33 cellular contexts compared by ENCODE assay signal in genomic region chr11:61940466-61940865, GRCh38. TPM values are rescaled to one million over a fixed set of nuclear protein-coding genes. Genes with fewer than 3 reads are reported as not detected.
"Had no signal": no experiment of that assay in that cellular context is flagged by ENCODE, and none has a peak within 500 bp of the region (broad histone marks: within the 10 kb centered on the region; RNA-seq: fewer than 3 reads in every experiment).

No MANE protein-coding gene starts in this region.

- H3K9me3 ChIP-seq: adrenal gland, body of pancreas had no signal

- H3K4me3 ChIP-seq: adrenal gland, ascending aorta, body of pancreas, breast epithelium, cardiac muscle cell had no signal

- DNase-seq: activated effector memory CD4-positive, alpha-beta T cell treated with anti-CD3 and anti-CD28 coated beads, Interleukin-2, amount 50 U/mL, for 16 hours; activated effector memory CD4-positive, alpha-beta T cell treated with Interleukin-2 at 50 U/mL for 16 hours; activated gamma-delta T cell; activated gamma-delta T cell treated with Interleukin-2 at 50 U/mL for 16 hours; activated naive CD4-positive, alpha-beta T cell; activated naive CD4-positive, alpha-beta T cell treated with anti-CD3 and anti-CD28 coated beads for 36 hours; activated naive CD4-positive, alpha-beta T cell treated with anti-CD3 and anti-CD28 coated beads, Interleukin-2, amount 10 ng/mL, durations not matched to agents 7 days and 5 days; activated naive CD4-positive, alpha-beta T cell treated with anti-CD3 and anti-CD28 coated beads, Interleukin-2, amount 50 U/mL, for 16 hours; activated naive CD4-positive, alpha-beta T cell treated with Interleukin-2 at 50 U/mL for 16 hours; activated naive CD8-positive, alpha-beta T cell treated with anti-CD3 and anti-CD28 coated beads for 36 hours; activated naive CD8-positive, alpha-beta T cell treated with anti-CD3 and anti-CD28 coated beads, Interleukin-2, amount 10 ng/mL, durations not matched to agents 7 days and 5 days; activated naive CD8-positive, alpha-beta T cell treated with anti-CD3 and anti-CD28 coated beads, Interleukin-2, amount 50 U/mL, for 24 hours; activated T-cell treated with anti-CD3 and anti-CD28 coated beads, Interleukin-2, amount 50 U/mL, for 1 hour; activated T-cell treated with anti-CD3 and anti-CD28 coated beads, Interleukin-2, amount 50 U/mL, for 24 hours; activated T-cell treated with anti-CD3 and anti-CD28 coated beads, Interleukin-2, amount 50 U/mL, for 4 hours; activated T-cell treated with anti-CD3 and anti-CD28 coated beads, Interleukin-2, amount 50 U/mL, for 48 hours; activated T-cell treated with anti-CD3 and anti-CD28 coated beads, Interleukin-2, amount 50 U/mL, for 72 hours; adrenal gland; amniotic stem cell; amygdala; anterior cingulate cortex; body of pancreas; brain microvascular endothelial cell; caudate nucleus; central memory CD4-positive, alpha-beta T cell; cerebellar nuclear complex had no signal

- H3K27me3 ChIP-seq: adrenal gland, ascending aorta, body of pancreas, brain microvascular endothelial cell, breast epithelium, cardiac muscle cell had no signal

- H3K4me1 ChIP-seq: adrenal gland, ascending aorta, body of pancreas, breast epithelium had no signal

- H3K27ac ChIP-seq: adrenal gland, ascending aorta, body of pancreas, brain microvascular endothelial cell, breast epithelium, cardiac muscle cell had no signal

- ATAC-seq: activated naive CD4-positive, alpha-beta T cell treated with anti-CD3 and anti-CD28 coated beads, Interleukin-2, amount 50 U/mL, for 72 hours; activated naive CD8-positive, alpha-beta T cell treated with anti-CD3 and anti-CD28 coated beads, Interleukin-2, amount 50 U/mL, for 24 hours; activated T-cell treated with anti-CD3 and anti-CD28 coated beads, Interleukin-2, amount 50 U/mL, for 4 hours; activated T-cell treated with anti-CD3 and anti-CD28 coated beads, Interleukin-2, amount 50 U/mL, for 72 hours; activated T-helper 17 cell treated with anti-CD3 and anti-CD28 coated beads, Interleukin-2, amount 50 U/mL, for 72 hours; body of pancreas had no signal

- H3K36me3 ChIP-seq: adrenal gland, ascending aorta, brain microvascular endothelial cell, breast epithelium, cardiac muscle cell had no signal

RNA-seq across cellular contexts. Expression of gene BEST1, which starts 9.7 kb away (rescaled TPM):
- total RNA-seq: activated T-cell treated with anti-CD3 and anti-CD28 coated beads, Interleukin-2, amount 50 U/mL, for 4 hours; activated T-helper 1 cell treated with anti-CD3 and anti-CD28 coated beads, Interleukin-12 subunit alpha, Interleukin-12 subunit beta, Interleukin-2, Interleukin-4 antibody, amounts not matched to agents 30 ng/mL and 10 ng/mL and 1 ng/mL, durations not matched to agents 14 hours and 24 hours and 36 hours; activated T-helper 2 cell treated with anti-CD3 and anti-CD28 coated beads, Interferon-gamma antibody, Interleukin-2, Interleukin-4, amounts not matched to agents 10 μg/mL and 5 μg/mL and 100 μg/mL, durations not matched to agents 14 hours and 24 hours and 36 hours had no signal

RNA-seq across cellular contexts. Expression of gene RAB3IL1, which starts 23.1 kb away (rescaled TPM):
- total RNA-seq: activated naive CD8-positive, alpha-beta T cell treated with anti-CD3 and anti-CD28 coated beads for 36 hours; activated T-helper 17 cell treated with anti-CD3 and anti-CD28 coated beads, Interleukin-2, amount 50 U/mL, for 72 hours; activated T-helper 2 cell treated with anti-CD3 and anti-CD28 coated beads, Interferon-gamma antibody, Interleukin-2, Interleukin-4, amounts not matched to agents 10 μg/mL and 5 μg/mL and 100 μg/mL, durations not matched to agents 14 hours and 24 hours and 36 hours had no signal
